8 cellular contexts compared by ENCODE assay signal in the genomic region with DNA sequence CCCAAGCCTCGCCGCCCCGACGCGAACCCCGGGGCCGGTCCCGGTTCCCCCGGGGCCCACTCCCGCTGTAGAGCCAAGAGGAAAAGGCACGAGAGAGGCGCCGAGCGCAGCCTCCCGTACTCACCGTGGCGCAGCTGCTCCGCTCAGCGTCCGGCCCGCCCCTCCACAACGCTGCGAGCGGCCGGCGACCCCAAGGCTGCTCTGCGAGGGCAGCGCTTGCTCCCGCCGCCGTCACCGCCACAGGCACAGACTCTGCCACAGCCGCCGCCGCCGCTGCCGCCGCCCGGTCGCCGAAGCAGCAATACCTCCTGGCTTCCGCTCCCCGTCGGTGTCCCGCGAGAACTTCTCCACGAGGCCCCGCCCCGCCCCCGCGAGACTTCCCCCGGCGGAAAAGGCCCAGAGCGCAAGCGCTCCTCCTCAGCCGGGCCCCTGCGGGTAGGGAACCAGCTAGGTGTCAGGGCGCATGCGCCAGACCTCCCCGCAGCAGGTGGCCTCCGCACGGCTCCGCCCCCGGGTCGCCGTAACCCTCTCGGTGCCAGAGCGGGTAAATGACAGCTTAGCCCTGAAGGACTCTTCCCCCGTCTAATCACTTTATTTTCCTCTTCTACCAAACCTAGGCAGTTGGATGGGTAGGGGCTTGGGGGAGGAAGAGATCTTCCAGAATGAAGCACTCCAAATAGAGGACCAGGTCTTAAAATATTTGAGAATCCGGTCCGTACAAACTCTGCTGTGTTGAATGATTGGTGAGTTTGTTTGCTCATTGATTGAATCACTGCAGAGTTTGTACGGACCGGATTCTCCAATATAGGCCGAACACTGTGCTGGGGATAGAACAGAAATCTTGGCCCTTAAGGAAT. TPM values are rescaled to one million over a fixed set of nuclear protein-coding genes. Genes with fewer than 3 reads are reported as not detected.
A peak's percentile ranks its signal among the peaks of the same experiment; 100 is the strongest.
DNase-seq lines count a peak whose midpoint lies in the region; ATAC-seq and TF ChIP-seq lines count a peak whose summit lies in the region.

A gene (minus strand): TSS at position 314 of the 857 bp plus-strand sequence. CDS start 12,050 bp downstream, outside the sequence.

- no peaks in the 10 kb centered on the region for H3K4me1 ChIP-seq in prostate gland (replicated peaks)

- ATAC-seq in HG02938 (IDR thresholded peaks at IDR 0.05; ENCODE audit: unreplicated experiment) (peak; percentile 69), left ventricle myocardium superior (peak; percentile 97)

- H3K27me3 ChIP-seq in prostate gland (replicated peaks; ENCODE audit: insufficient read depth): no peaks in the 10 kb centered on the region

- intact Hi-C loops in left ventricle myocardium superior (cut with micrococcal nuclease): no loop called here
- intact Hi-C loops in prostate gland (cut with DNase I): loop anchor here (2.0 kb wide), 1 partner anchor 83 kb away; no protein-coding TSS in a partner anchor

- peak within 1 kb of the TSS; percentile 37 for H3K27ac ChIP-seq in angular gyrus (ENCODE audit: low read depth, low read length)
- peak within 1 kb of the TSS; percentile 76 to 82 for H3K27ac ChIP-seq in prostate gland

- H3K9me3 ChIP-seq in prostate gland: no peaks in the 10 kb centered on the region

- H3K36me3 ChIP-seq in prostate gland: no peaks in the 10 kb centered on the region

- TF ChIP-seq CTCF in prostate gland (IDR thresholded peaks at IDR 0.05): peak in 3 of 4 experiments; percentile 13 to 30 (median 18)

- under 1% methylated on average over 60 of the region's 74 CpGs for WGBS in prostate gland

- H3K4me3 ChIP-seq in prostate gland: peak within 1 kb of the TSS; percentile 78 to 84

- DNase-seq in NCI-H187 treated with DMSO at 0.1 percent for 48 hours (lab: John Stamatoyannopoulos, UW) (peak; percentile 83), T-helper 2 cell (peak; percentile 98 to 100 (median 99)), left ventricle myocardium superior (peak; percentile 100), prostate gland (ENCODE audit: low spot score) (peak; percentile 98), ureter (ENCODE audit: low spot score) (peak; percentile 99)

- TF ChIP-seq POLR2A in GM15510 (IDR thresholded peaks at IDR 0.05; ENCODE audit: borderline replicate concordance, extremely low read depth, insufficient read length): peak; percentile 98
- TF ChIP-seq POLR2A in prostate gland (IDR thresholded peaks at IDR 0.05): peak; percentile 91

RNA-seq across cellular contexts. Expression of the gene that starts here (rescaled TPM):
- total RNA-seq in left ventricle myocardium superior (84.2 TPM), prostate gland (10 to 100 TPM; 88.3 to 95.7 TPM), ureter (79.0 TPM)

Comparison
In these comparisons a context has a peak if more than half of its experiments do, and no peak if none do; other contexts are left out.
1. Peak in every context shown above with its lines: DNase-seq, ATAC-seq, H3K4me3 ChIP-seq and H3K27ac ChIP-seq.